13 cellular contexts compared by ENCODE assay signal in the genomic region with DNA sequence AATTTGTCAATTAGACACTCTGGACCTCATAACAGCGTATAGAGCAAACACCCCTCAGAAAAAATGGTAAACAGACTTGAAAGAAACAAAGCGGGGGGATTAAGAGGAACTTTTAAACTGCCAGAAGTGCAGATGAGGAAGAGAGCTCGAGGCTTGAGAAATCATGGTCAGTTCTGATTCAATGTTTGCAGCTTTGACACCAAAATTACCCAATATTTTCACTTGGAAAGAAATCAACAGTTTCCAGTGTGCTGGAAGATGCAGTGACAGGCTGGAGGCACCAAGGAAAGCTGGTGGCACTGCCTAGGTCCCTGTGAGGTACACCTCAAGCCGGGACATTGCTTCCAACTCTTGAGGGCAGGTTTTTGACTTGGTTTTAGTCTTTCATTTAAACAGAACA.
"Had no signal": no experiment of that assay in that cellular context is flagged by ENCODE, and none has a peak within 500 bp of the region (broad histone marks: within the 10 kb centered on the region; RNA-seq: fewer than 3 reads in every experiment).

No MANE protein-coding gene starts in this region.

- H3K9me3 ChIP-seq: pancreas, sigmoid colon, testis, upper lobe of left lung had no signal

- H3K4me1 ChIP-seq: neural progenitor cell, pancreas, sigmoid colon, testis, upper lobe of left lung had no signal

- H3K36me3 ChIP-seq: neural progenitor cell, pancreas, sigmoid colon, upper lobe of left lung had no signal

- DNase-seq: activated CD4-positive, alpha-beta memory T cell treated with anti-CD3 and anti-CD28 coated beads, Interleukin-2, amount 10 ng/mL, durations not matched to agents 7 days and 5 days; activated CD4-positive, alpha-beta T cell treated with anti-CD3 and anti-CD28 coated beads for 36 hours; activated effector memory CD4-positive, alpha-beta T cell treated with Interleukin-2 at 50 U/mL for 16 hours; activated T-cell treated with anti-CD3 and anti-CD28 coated beads, Interleukin-2, amount 50 U/mL, for 24 hours; left colon; pancreas; sigmoid colon; stimulated activated CD4-positive, alpha-beta T cell treated with anti-CD3 and anti-CD28 coated beads, Interleukin-1b, Interleukin-23, amount 100 ng/mL, for 48 hours; stimulated activated naive CD8-positive, alpha-beta T cell treated with anti-CD3 and anti-CD28 coated beads, Interleukin-15, amount 100 ng/mL, for 72 hours; testis; upper lobe of left lung had no signal

- ATAC-seq: activated CD4-positive, alpha-beta T cell treated with anti-CD3 and anti-CD28 coated beads for 36 hours; esophagus mucosa; left colon; stimulated activated naive CD8-positive, alpha-beta T cell treated with anti-CD3 and anti-CD28 coated beads, Interleukin-15, amount 100 ng/mL, for 72 hours had no signal

- H3K9ac ChIP-seq: neural progenitor cell had no signal

- H3K4me3 ChIP-seq: neural progenitor cell, pancreas, sigmoid colon, testis, upper lobe of left lung had no signal

- H3K27me3 ChIP-seq: neural progenitor cell, pancreas, sigmoid colon, testis, upper lobe of left lung had no signal
